Comparison of ENCODE assay signal across 9 cellular contexts in genomic region chr15:69225355-69226027, GRCh38.
A peak's percentile ranks its signal among the peaks of the same experiment; 100 is the strongest.
DNase-seq lines count a peak whose midpoint lies in the region; ATAC-seq, FAIRE-seq and TF ChIP-seq lines count a peak whose summit lies in the region.
"Had no signal": no experiment of that assay in that cellular context is flagged by ENCODE, and none has a peak within 500 bp of the region (broad histone marks: within the 10 kb centered on the region; RNA-seq: fewer than 3 reads in every experiment).

No MANE protein-coding gene starts in this region.

- H3K4me1 ChIP-seq in vagina: no peaks in the 10 kb centered on the region

- no peak overlapping the region for H3K27ac ChIP-seq in vagina

- peaks cover 10% of the 10 kb centered on the region for H3K9me3 ChIP-seq in vagina

- no peak for ATAC-seq in HG02642 (IDR thresholded peaks at IDR 0.05; ENCODE audit: poor library complexity, unreplicated experiment)
- ATAC-seq in HG02623 (IDR thresholded peaks at IDR 0.05; ENCODE audit: unreplicated experiment): no peak

- no peak overlapping the region for H3K4me3 ChIP-seq in AG04449 (ENCODE audit: low read depth, low read length)
- H3K4me3 ChIP-seq in vagina: no peak overlapping the region

- in situ Hi-C loops in SK-MEL-5 (cut with HindIII; ENCODE audit: low pct_unique_long_range_greater_than_20kb, low sequenced_read_pairs): loop anchor here (25.0 kb wide), 1 partner anchor 163 kb away; no protein-coding TSS in a partner anchor

- TF ChIP-seq CTCF in AG04449 (IDR thresholded peaks at IDR 0.05; ENCODE audit: insufficient read depth, low read length, missing control alignments): no peak
- TF ChIP-seq CTCF in vagina (IDR thresholded peaks at IDR 0.05): no peak

- no peaks in the 10 kb centered on the region for H3K27me3 ChIP-seq in vagina

- POLR2A ChIA-PET in AG04449 (lab: Yijun Ruan, JAX): no interaction called here

- TF ChIP-seq POLR2A in vagina (IDR thresholded peaks at IDR 0.05): no peak

- CTCF ChIA-PET in AG04449 (lab: Yijun Ruan, JAX): interaction anchor here (0.8 to 7.9 kb wide), 10 partner anchors 14 to 199 kb away, joined by 3 to 142 read pairs (median 6); no protein-coding TSS in a partner anchor

- peak; percentile 10 for DNase-seq in AG04449 (ENCODE audit: low read depth, low spot score)
- peak; percentile 61 for DNase-seq in HCEC 1CT
- DNase-seq in SK-MEL-5 (ENCODE audit: low read depth, low spot score): peak; percentile 62
- DNase-seq in frontal cortex (ENCODE audit: low spot score in 2 of 2): no peak
- DNase-seq in vagina (ENCODE audit: extremely low spot score in 2 of 2): no peak
- no peak for DNase-seq in activated CD4-positive, alpha-beta T cell treated with anti-CD3 and anti-CD28 coated beads, Interleukin-2, amount 50 U/mL, for 1 hour
- DNase-seq: naive B cell had no signal

- intact Hi-C loops in vagina (cut with DNase I): no loop called here

- peaks cover 0 to 6% of the 10 kb centered on the region in 2 donors for H3K36me3 ChIP-seq in vagina

- FAIRE-seq in frontal cortex (lab: Jason Lieb, UNC): peak; percentile 86

Comparison
In these comparisons a context has a peak if more than half of its experiments do, and no peak if none do; other contexts are left out.
1. DNase-seq: peak in AG04449 (single experiment), HCEC 1CT (single experiment) and SK-MEL-5 (single experiment); none in frontal cortex (0 of 2), vagina (0 of 2) and activated CD4-positive, alpha-beta T cell treated with anti-CD3 and anti-CD28 coated beads, Interleukin-2, amount 50 U/mL, for 1 hour (single experiment).